12 cellular contexts compared by ENCODE assay signal in genomic region chr11:33266418-33267215, GRCh38. TPM values are rescaled to one million over a fixed set of nuclear protein-coding genes. Genes with fewer than 3 reads are reported as not detected.
DNase-seq lines count a peak whose midpoint lies in the region; ATAC-seq and TF ChIP-seq lines count a peak whose summit lies in the region.
"Had no signal": no experiment of that assay in that cellular context is flagged by ENCODE, and none has a peak within 500 bp of the region (broad histone marks: within the 10 kb centered on the region; RNA-seq: fewer than 3 reads in every experiment).

No MANE protein-coding gene starts in this region.

- H3K79me2 ChIP-seq in KMS-11 (ENCODE audit: insufficient read depth, low read depth), result peaks cover 98% of the 10 kb centered on the region

- no peak for TF ChIP-seq CTCF in KMS-11 (conservative IDR thresholded peaks at IDR 0.05; ENCODE audit: low read depth, low read length)
- no peak for TF ChIP-seq CTCF in adrenal gland (IDR thresholded peaks at IDR 0.05)
- no peak for TF ChIP-seq CTCF in left ventricle myocardium inferior (IDR thresholded peaks at IDR 0.05; ENCODE audit: borderline replicate concordance)

- H3K27ac ChIP-seq in KMS-11 (peak overlapping the region; percentile 1; the same call in 1 of the 2 replicates), adrenal gland (peak overlapping the region in 3 of 5 donors; percentile 17 to 66 (median 41)), left ventricle myocardium inferior (replicated peaks) (peak overlapping the region; percentile 59), subcutaneous abdominal adipose tissue (ENCODE audit: low read depth, low read length) (peak overlapping the region; percentile 50)
- H3K27ac ChIP-seq: transverse colon had no signal

- no peak for TF ChIP-seq POLR2A in adrenal gland (IDR thresholded peaks at IDR 0.05)

- WGBS in adrenal gland, 4 donors, result 42 to 46% (median 43%) methylated on average over 8 of the region's 8 CpGs

- DNase-seq in adrenal gland, result peak in 6 of 7 donors; percentile 57 to 73 (median 66)
- peak; percentile 45 for DNase-seq in left ventricle myocardium inferior
- no peak for DNase-seq in 8988T
- no peak for DNase-seq in activated CD8-positive, alpha-beta memory T cell treated with anti-CD3 and anti-CD28 coated beads for 24 hours
- no peak for DNase-seq in KG1 (lab: John Stamatoyannopoulos, UW)
- DNase-seq: effector memory CD4-positive, alpha-beta T cell; NCI-H1436 treated with DMSO at 0.1 percent for 48 hours; SHP77 treated with DMSO at 0.1 percent for 48 hours; transverse colon had no signal

- H3K4me1 ChIP-seq in KMS-11 (ENCODE audit: low read depth, poor library complexity, severe bottlenecking) (peaks cover 79% of the 10 kb centered on the region), adrenal gland (replicated peaks in 1 of 2) (peaks cover 31 to 66% of the 10 kb centered on the region in 2 donors), left ventricle myocardium inferior (peaks cover 100% of the 10 kb centered on the region), subcutaneous abdominal adipose tissue (ENCODE audit: control insufficient read depth in 5 of 5, insufficient read depth in 5 of 5, low read length in 5 of 5) (peaks cover 4 to 63% (median 49%) of the 10 kb centered on the region in 5 donors)

- H4K20me1 ChIP-seq in KMS-11 (ENCODE audit: insufficient read depth), result peaks cover 13% of the 10 kb centered on the region; the same call in 1 of the 2 replicates

- H3K27me3 ChIP-seq in KMS-11 (ENCODE audit: insufficient read depth, low read depth), result no peaks in the 10 kb centered on the region
- no peaks in the 10 kb centered on the region for H3K27me3 ChIP-seq in adrenal gland
- no peaks in the 10 kb centered on the region for H3K27me3 ChIP-seq in left ventricle myocardium inferior (ENCODE audit: low read depth)
- no peaks in the 10 kb centered on the region for H3K27me3 ChIP-seq in subcutaneous abdominal adipose tissue (ENCODE audit: control insufficient read depth in 5 of 5, insufficient read depth in 4 of 5, low read length in 5 of 5)
- H3K27me3 ChIP-seq: transverse colon had no signal

- H3K4me2 ChIP-seq in KMS-11, result no peak overlapping the region; the same call in 1 of the 2 replicates

- intact Hi-C loops in adrenal gland (cut with DNase I), result no loop called here
- intact Hi-C loops in left ventricle myocardium inferior (cut with micrococcal nuclease), result no loop called here

- H3K9ac ChIP-seq in KMS-11, result no peak overlapping the region
- H3K9ac ChIP-seq in subcutaneous abdominal adipose tissue (ENCODE audit: low read length in 5 of 5), result no peak overlapping the region

- no peak overlapping the region for H2AFZ ChIP-seq in KMS-11 (ENCODE audit: low read depth)

- ATAC-seq in GM19351 (IDR thresholded peaks at IDR 0.05; ENCODE audit: unreplicated experiment), result no peak

- no peaks in the 10 kb centered on the region for H3K36me3 ChIP-seq in KMS-11 (ENCODE audit: insufficient read depth)
- no peaks in the 10 kb centered on the region for H3K36me3 ChIP-seq in adrenal gland (replicated peaks in 1 of 2)
- peaks cover 3% of the 10 kb centered on the region for H3K36me3 ChIP-seq in left ventricle myocardium inferior
- no peaks in the 10 kb centered on the region for H3K36me3 ChIP-seq in subcutaneous abdominal adipose tissue (ENCODE audit: control insufficient read depth in 5 of 5, insufficient read depth in 5 of 5, low read length in 5 of 5)
- H3K36me3 ChIP-seq: transverse colon had no signal

- H3K9me3 ChIP-seq in adrenal gland (replicated peaks in 1 of 3), result no peaks in the 10 kb centered on the region
- no peaks in the 10 kb centered on the region for H3K9me3 ChIP-seq in left ventricle myocardium inferior (replicated peaks)
- H3K9me3 ChIP-seq in subcutaneous abdominal adipose tissue (ENCODE audit: control insufficient read depth in 5 of 5, low read length in 5 of 5), result no peaks in the 10 kb centered on the region
- H3K9me3 ChIP-seq: transverse colon had no signal

- no peak overlapping the region for H3K4me3 ChIP-seq in KMS-11 (IDR thresholded peaks at IDR 0.05; ENCODE audit: insufficient read depth, low read depth, low read length)
- H3K4me3 ChIP-seq in adrenal gland, result no peak overlapping the region
- H3K4me3 ChIP-seq in left ventricle myocardium inferior, result no peak overlapping the region
- peak overlapping the region in 1 of 5 donors; percentile 11 for H3K4me3 ChIP-seq in subcutaneous abdominal adipose tissue (ENCODE audit: low read depth in 1 of 5, low read length in 5 of 5)
- H3K4me3 ChIP-seq: transverse colon had no signal

RNA-seq across cellular contexts. Expression of gene HIPK3, which starts 9.4 kb away (rescaled TPM):
- total RNA-seq in adrenal gland (100 to 1,000 TPM in 3 of 8 donors, 10 to 100 TPM in 5; 62.0 to 154 (median 92.0) TPM), left ventricle myocardium inferior (247 TPM)
- polyA plus RNA-seq in adrenal gland, result 10 to 100 TPM; 14.2 to 33.9 (median 14.5) TPM

Comparison
In these comparisons a context has a peak if more than half of its experiments do, and no peak if none do; other contexts are left out.
1. H3K27ac ChIP-seq: peak in every context shown above with its lines; median percentile 59 in left ventricle myocardium inferior; 50 in subcutaneous abdominal adipose tissue; 41 in adrenal gland; 1 in KMS-11.
2. DNase-seq: peak in adrenal gland (6 of 7) and left ventricle myocardium inferior (single experiment); none in 8988T (single experiment), activated CD8-positive, alpha-beta memory T cell treated with anti-CD3 and anti-CD28 coated beads for 24 hours (single experiment) and KG1 (single experiment).